1 cellular context compared by ENCODE assay signal in the genomic region with DNA sequence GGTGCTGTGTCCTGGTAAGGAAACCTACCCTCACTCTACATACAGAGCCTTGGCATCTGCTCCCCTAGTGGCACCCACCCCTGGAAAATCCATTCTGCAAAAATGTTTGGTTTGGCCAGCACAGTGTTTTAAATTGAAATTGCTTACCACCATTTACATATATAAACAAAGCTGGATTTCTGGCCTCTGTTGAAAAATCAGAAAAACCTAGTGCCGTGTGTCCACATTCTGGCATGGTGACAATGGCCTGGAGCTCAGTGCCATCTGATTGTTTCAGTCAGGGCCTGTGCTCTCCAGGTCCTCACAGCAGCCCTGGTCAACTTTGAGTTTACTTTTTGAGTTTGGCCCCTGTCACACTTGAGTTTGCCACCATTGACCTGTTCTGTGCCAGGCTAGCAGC.
TF ChIP-seq lines count a peak whose summit lies in the region.

No MANE protein-coding gene starts in this region.

TF ChIP-seq in WTC11, 78 proteins besides CTCF, POLR2A, EP300 and RAD21:
- no peak for TF ChIP-seq GRHL2 (CRISPR knock-in tag; IDR thresholded peaks at IDR 0.05; ENCODE audit: insufficient replicate concordance, severe bottlenecking)
- no peak for TF ChIP-seq EMX1 (CRISPR knock-in tag; IDR thresholded peaks at IDR 0.05)
- TF ChIP-seq ETV6 (CRISPR knock-in tag; IDR thresholded peaks at IDR 0.05): no peak
- TF ChIP-seq, protein P1, sequence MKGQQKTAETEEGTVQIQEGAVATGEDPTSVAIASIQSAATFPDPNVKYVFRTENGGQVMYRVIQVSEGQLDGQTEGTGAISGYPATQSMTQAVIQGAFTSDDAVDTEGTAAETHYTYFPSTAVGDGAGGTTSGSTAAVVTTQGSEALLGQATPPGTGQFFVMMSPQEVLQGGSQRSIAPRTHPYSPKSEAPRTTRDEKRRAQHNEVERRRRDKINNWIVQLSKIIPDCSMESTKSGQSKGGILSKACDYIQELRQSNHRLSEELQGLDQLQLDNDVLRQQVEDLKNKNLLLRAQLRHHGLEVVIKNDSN (CRISPR knock-in tag; IDR thresholded peaks at IDR 0.05): no peak
- TF ChIP-seq FOXK1 (CRISPR knock-in tag; IDR thresholded peaks at IDR 0.05): no peak
- TF ChIP-seq, protein P2, sequence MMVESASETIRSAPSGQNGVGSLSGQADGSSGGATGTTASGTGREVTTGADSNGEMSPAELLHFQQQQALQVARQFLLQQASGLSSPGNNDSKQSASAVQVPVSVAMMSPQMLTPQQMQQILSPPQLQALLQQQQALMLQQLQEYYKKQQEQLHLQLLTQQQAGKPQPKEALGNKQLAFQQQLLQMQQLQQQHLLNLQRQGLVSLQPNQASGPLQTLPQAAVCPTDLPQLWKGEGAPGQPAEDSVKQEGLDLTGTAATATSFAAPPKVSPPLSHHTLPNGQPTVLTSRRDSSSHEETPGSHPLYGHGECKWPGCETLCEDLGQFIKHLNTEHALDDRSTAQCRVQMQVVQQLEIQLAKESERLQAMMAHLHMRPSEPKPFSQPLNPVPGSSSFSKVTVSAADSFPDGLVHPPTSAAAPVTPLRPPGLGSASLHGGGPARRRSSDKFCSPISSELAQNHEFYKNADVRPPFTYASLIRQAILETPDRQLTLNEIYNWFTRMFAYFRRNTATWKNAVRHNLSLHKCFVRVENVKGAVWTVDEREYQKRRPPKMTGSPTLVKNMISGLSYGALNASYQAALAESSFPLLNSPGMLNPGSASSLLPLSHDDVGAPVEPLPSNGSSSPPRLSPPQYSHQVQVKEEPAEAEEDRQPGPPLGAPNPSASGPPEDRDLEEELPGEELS (CRISPR knock-in tag; IDR thresholded peaks at IDR 0.05): no peak
- TF ChIP-seq RELA (CRISPR knock-in tag; IDR thresholded peaks at IDR 0.05; ENCODE audit: borderline replicate concordance): no peak
- TF ChIP-seq, protein P3, sequence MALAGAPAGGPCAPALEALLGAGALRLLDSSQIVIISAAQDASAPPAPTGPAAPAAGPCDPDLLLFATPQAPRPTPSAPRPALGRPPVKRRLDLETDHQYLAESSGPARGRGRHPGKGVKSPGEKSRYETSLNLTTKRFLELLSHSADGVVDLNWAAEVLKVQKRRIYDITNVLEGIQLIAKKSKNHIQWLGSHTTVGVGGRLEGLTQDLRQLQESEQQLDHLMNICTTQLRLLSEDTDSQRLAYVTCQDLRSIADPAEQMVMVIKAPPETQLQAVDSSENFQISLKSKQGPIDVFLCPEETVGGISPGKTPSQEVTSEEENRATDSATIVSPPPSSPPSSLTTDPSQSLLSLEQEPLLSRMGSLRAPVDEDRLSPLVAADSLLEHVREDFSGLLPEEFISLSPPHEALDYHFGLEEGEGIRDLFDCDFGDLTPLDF (CRISPR knock-in tag; IDR thresholded peaks at IDR 0.05): no peak
- TF ChIP-seq, protein P4, sequence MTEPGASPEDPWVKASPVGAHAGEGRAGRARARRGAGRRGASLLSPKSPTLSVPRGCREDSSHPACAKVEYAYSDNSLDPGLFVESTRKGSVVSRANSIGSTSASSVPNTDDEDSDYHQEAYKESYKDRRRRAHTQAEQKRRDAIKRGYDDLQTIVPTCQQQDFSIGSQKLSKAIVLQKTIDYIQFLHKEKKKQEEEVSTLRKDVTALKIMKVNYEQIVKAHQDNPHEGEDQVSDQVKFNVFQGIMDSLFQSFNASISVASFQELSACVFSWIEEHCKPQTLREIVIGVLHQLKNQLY (CRISPR knock-in tag; IDR thresholded peaks at IDR 0.05): no peak
- TF ChIP-seq, protein P5, sequence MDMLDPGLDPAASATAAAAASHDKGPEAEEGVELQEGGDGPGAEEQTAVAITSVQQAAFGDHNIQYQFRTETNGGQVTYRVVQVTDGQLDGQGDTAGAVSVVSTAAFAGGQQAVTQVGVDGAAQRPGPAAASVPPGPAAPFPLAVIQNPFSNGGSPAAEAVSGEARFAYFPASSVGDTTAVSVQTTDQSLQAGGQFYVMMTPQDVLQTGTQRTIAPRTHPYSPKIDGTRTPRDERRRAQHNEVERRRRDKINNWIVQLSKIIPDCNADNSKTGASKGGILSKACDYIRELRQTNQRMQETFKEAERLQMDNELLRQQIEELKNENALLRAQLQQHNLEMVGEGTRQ (CRISPR knock-in tag; IDR thresholded peaks at IDR 0.05): no peak
